Comparison of ENCODE assay signal across 17 cellular contexts in genomic region chr6:149831380-149831820, GRCh38. TPM values are rescaled to one million over a fixed set of nuclear protein-coding genes. Genes with fewer than 3 reads are reported as not detected.
A peak's percentile ranks its signal among the peaks of the same experiment; 100 is the strongest.
DNase-seq lines count a peak whose midpoint lies in the region; ATAC-seq and TF ChIP-seq lines count a peak whose summit lies in the region.
"Had no signal": no experiment of that assay in that cellular context is flagged by ENCODE, and none has a peak within 500 bp of the region (broad histone marks: within the 10 kb centered on the region; RNA-seq: fewer than 3 reads in every experiment).

No MANE protein-coding gene starts in this region.

- H3K4me1 Mint-ChIP-seq in endodermal cell = no peaks in the 10 kb centered on the region
- peaks cover 17% of the 10 kb centered on the region for H3K4me1 Mint-ChIP-seq in neural crest cell
- H3K4me1 Mint-ChIP-seq: neural progenitor cell had no signal

- peaks cover 3% of the 10 kb centered on the region for H3F3A ChIP-seq in PC-3 (ENCODE audit: low read length, unreplicated experiment)

- H3K79me2 ChIP-seq in PC-3 (ENCODE audit: low read length) = no peaks in the 10 kb centered on the region

- DNase-seq in PC-3 (peak; percentile 7), endodermal cell (no peak), neural crest cell (ENCODE audit: low read depth, low spot score) (peak; percentile 60), OCI-M1 (lab: John Stamatoyannopoulos, UW) (no peak), NCI-H187 treated with DMSO at 0.1 percent for 48 hours (lab: John Stamatoyannopoulos, UW) (no peak)
- no peak for DNase-seq in stimulated activated CD4-positive, alpha-beta T cell treated with anti-CD3 and anti-CD28 coated beads, Interleukin-2, amount 100 ng/mL, for 24 hours
- no peak for DNase-seq in activated CD8-positive, alpha-beta memory T cell treated with anti-CD3 and anti-CD28 coated beads for 24 hours
- DNase-seq: activated CD4-positive, alpha-beta T cell treated with anti-CD3 and anti-CD28 coated beads, Interleukin-2, amount 10 ng/mL, durations not matched to agents 24 days and 14 days; CD4-positive, alpha-beta memory T cell; NCI-H2171; SIG-M5; transverse colon had no signal

- H3K9me2 ChIP-seq in PC-3 (replicated peaks; ENCODE audit: low read length) = no peaks in the 10 kb centered on the region

- H3K27ac Mint-ChIP-seq in endodermal cell (no peak overlapping the region), neural crest cell (ENCODE audit: unreplicated experiment) (peak overlapping the region; percentile 95)
- H3K27ac Mint-ChIP-seq: activated CD4-positive, alpha-beta T cell treated with anti-CD3 and anti-CD28 coated beads, Interleukin-2, amount 10 ng/mL, durations not matched to agents 24 days and 14 days; activated naive CD4-positive, alpha-beta T cell treated with anti-CD3 and anti-CD28 coated beads, Interleukin-2, amount 50 U/mL, for 24 hours; CD4-positive, alpha-beta memory T cell; neural progenitor cell had no signal

- no TSS peak for BruUV-seq in PC-3 (replicated peaks; lab: Mats Ljungman, UMichigan)

- H4K20me1 ChIP-seq in PC-3 (ENCODE audit: low read length) = no peaks in the 10 kb centered on the region

- H3K36me3 ChIP-seq in PC-3 (ENCODE audit: low read depth, low read length) (no peaks in the 10 kb centered on the region), endodermal cell (ENCODE audit: control insufficient read depth, insufficient read depth, low read length) (no peaks in the 10 kb centered on the region)
- H3K36me3 ChIP-seq: cardiac muscle cell, neural progenitor cell, transverse colon had no signal

- 90 to 92% methylated on average over 5 of the region's 5 CpGs for WGBS in endodermal cell (ENCODE audit: insufficient coverage in 1 of 2, insufficient read length in 1 of 2), 2 experiments

- H3K4me3 ChIP-seq in PC-3 (ENCODE audit: low read length) (no peak overlapping the region), endodermal cell (ENCODE audit: low read length) (no peak overlapping the region)
- H3K4me3 ChIP-seq: A549, cardiac muscle cell, neural progenitor cell, transverse colon had no signal

- H3K36me3 Mint-ChIP-seq in endodermal cell (ENCODE audit: low read depth) = no peaks in the 10 kb centered on the region
- H3K36me3 Mint-ChIP-seq in neural crest cell (ENCODE audit: low read depth) = peaks cover 11% of the 10 kb centered on the region
- H3K36me3 Mint-ChIP-seq: activated naive CD4-positive, alpha-beta T cell treated with anti-CD3 and anti-CD28 coated beads, Interleukin-2, amount 50 U/mL, for 24 hours; CD4-positive, alpha-beta memory T cell had no signal

- H3K27me3 ChIP-seq in PC-3 (ENCODE audit: low read length) = no peaks in the 10 kb centered on the region
- H3K27me3 ChIP-seq in endodermal cell (ENCODE audit: control insufficient read depth, insufficient read depth, low read length, poor library complexity, severe bottlenecking) = peaks cover 4% of the 10 kb centered on the region
- H3K27me3 ChIP-seq: cardiac muscle cell, neural progenitor cell, transverse colon had no signal

- CTCF ChIA-PET in PC-3 (lab: Charles Lee) = no interaction called here

- no peak for TF ChIP-seq CTCF in 22Rv1 (IDR thresholded peaks at IDR 0.05)
- no peak for TF ChIP-seq CTCF in PC-3 (conservative IDR thresholded peaks at IDR 0.05; ENCODE audit: low read depth, low read length)
- no peak for TF ChIP-seq CTCF in endodermal cell (conservative IDR thresholded peaks at IDR 0.05)
- TF ChIP-seq CTCF in neural crest cell (conservative IDR thresholded peaks at IDR 0.05) = no peak

- intact Hi-C loops in PC-3 (cut with micrococcal nuclease) = no loop called here

- no peaks in the 10 kb centered on the region for H3K27me3 Mint-ChIP-seq in endodermal cell (ENCODE audit: insufficient read depth)
- no peaks in the 10 kb centered on the region for H3K27me3 Mint-ChIP-seq in neural crest cell (ENCODE audit: low read depth)
- H3K27me3 Mint-ChIP-seq: activated naive CD4-positive, alpha-beta T cell treated with anti-CD3 and anti-CD28 coated beads, Interleukin-2, amount 50 U/mL, for 24 hours; CD4-positive, alpha-beta memory T cell had no signal

- no peak for ATAC-seq in PC-3
- ATAC-seq: A549 had no signal

- no peak overlapping the region for H3K4me3 Mint-ChIP-seq in endodermal cell
- peak overlapping the region; percentile 25 for H3K4me3 Mint-ChIP-seq in neural crest cell
- H3K4me3 Mint-ChIP-seq: activated CD4-positive, alpha-beta T cell treated with anti-CD3 and anti-CD28 coated beads, Interleukin-2, amount 10 ng/mL, durations not matched to agents 24 days and 14 days; activated naive CD4-positive, alpha-beta T cell treated with anti-CD3 and anti-CD28 coated beads, Interleukin-2, amount 50 U/mL, for 24 hours; CD4-positive, alpha-beta memory T cell; neural progenitor cell had no signal

- no peaks in the 10 kb centered on the region for H3K9me3 Mint-ChIP-seq in endodermal cell
- no peaks in the 10 kb centered on the region for H3K9me3 Mint-ChIP-seq in neural crest cell
- H3K9me3 Mint-ChIP-seq: activated CD4-positive, alpha-beta T cell treated with anti-CD3 and anti-CD28 coated beads, Interleukin-2, amount 10 ng/mL, durations not matched to agents 24 days and 14 days; activated naive CD4-positive, alpha-beta T cell treated with anti-CD3 and anti-CD28 coated beads, Interleukin-2, amount 50 U/mL, for 24 hours; CD4-positive, alpha-beta memory T cell; neural progenitor cell had no signal

- POLR2A ChIA-PET in PC-3 (lab: Charles Lee; ENCODE audit: unreplicated experiment) = no interaction called here

- H3K27ac ChIP-seq in 22Rv1 = peak overlapping the region; percentile 63
- no peak overlapping the region for H3K27ac ChIP-seq in PC-3 (ENCODE audit: low read length)
- peak overlapping the region; percentile 74 for H3K27ac ChIP-seq in endodermal cell (ENCODE audit: low read depth, low read length)
- H3K27ac ChIP-seq: A549, cardiac muscle cell, neural progenitor cell, transverse colon had no signal

- H3K9ac ChIP-seq in PC-3 (ENCODE audit: low read length) = no peak overlapping the region
- no peak overlapping the region for H3K9ac ChIP-seq in endodermal cell (ENCODE audit: extremely low read depth, low read length, poor library complexity, severe bottlenecking)
- H3K9ac ChIP-seq: neural progenitor cell had no signal

- H3K9me3 ChIP-seq in PC-3 (ENCODE audit: low read length) (no peaks in the 10 kb centered on the region), endodermal cell (ENCODE audit: control insufficient read depth, low read length) (no peaks in the 10 kb centered on the region)
- H3K9me3 ChIP-seq: A549, transverse colon had no signal

- no peak overlapping the region for H3K4me2 ChIP-seq in PC-3 (ENCODE audit: low read length)
- H3K4me2 ChIP-seq: A549, neural progenitor cell had no signal

- H3K4me1 ChIP-seq in PC-3 (ENCODE audit: insufficient read depth, low read length) (peaks cover 8% of the 10 kb centered on the region), endodermal cell (ENCODE audit: control insufficient read depth, insufficient read depth, low read length) (no peaks in the 10 kb centered on the region)
- H3K4me1 ChIP-seq: neural progenitor cell, transverse colon had no signal

- H2AFZ ChIP-seq in PC-3 (ENCODE audit: low read length) = no peak overlapping the region
- H2AFZ ChIP-seq: neural progenitor cell had no signal

RNA-seq across cellular contexts. Expression of gene LRP11, which starts 32.8 kb away (rescaled TPM):
- 32.0 and 39.9 TPM in 2 replicates for total RNA-seq in PC-3 (2014; rRNA removed)
- 1 to 10 TPM; 3.6 to 6.0 TPM for total RNA-seq in endodermal cell
- 14.1 TPM for polyA plus RNA-seq in endodermal cell (2013, experiment 1 of 2)
- polyA plus RNA-seq in endodermal cell (2013, experiment 2 of 2) = 13.2 TPM
- total RNA-seq in neural crest cell = 29.0 and 29.8 TPM in 2 replicates

Comparison
In these comparisons a context has a peak if more than half of its experiments do, and no peak if none do; other contexts are left out.
1. DNase-seq: peak in PC-3 (single experiment) and neural crest cell (single experiment); none in endodermal cell (single experiment), OCI-M1 (single experiment), NCI-H187 treated with DMSO at 0.1 percent for 48 hours (single experiment), stimulated activated CD4-positive, alpha-beta T cell treated with anti-CD3 and anti-CD28 coated beads, Interleukin-2, amount 100 ng/mL, for 24 hours (0 of 2) and activated CD8-positive, alpha-beta memory T cell treated with anti-CD3 and anti-CD28 coated beads for 24 hours (single experiment).